ENCODE assay signal across 23 cellular contexts in the genomic region with DNA sequence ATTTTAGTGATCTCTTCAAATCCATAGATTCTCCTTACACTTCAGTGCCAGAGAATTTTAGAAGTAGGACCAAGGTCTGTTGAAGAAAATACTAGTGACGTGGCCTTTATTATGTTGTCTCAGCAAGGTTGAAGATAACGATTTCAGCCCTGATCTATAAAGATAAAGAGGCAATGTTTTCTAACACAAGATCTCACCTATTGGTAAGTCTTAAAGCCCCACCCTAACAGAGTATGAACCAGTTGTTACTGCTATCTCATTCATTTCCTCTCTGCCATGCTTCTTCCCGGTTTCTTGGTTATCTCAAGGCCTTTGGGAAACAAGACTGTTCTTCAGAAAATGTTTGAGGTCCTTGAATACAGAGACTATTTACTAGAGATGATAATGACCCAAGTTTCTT. TPM values are rescaled to one million over a fixed set of nuclear protein-coding genes. Genes with fewer than 3 reads are reported as not detected.
DNase-seq lines count a peak whose midpoint lies in the region; ATAC-seq, FAIRE-seq and TF ChIP-seq lines count a peak whose summit lies in the region.
"Had no signal": no experiment of that assay in that cellular context is flagged by ENCODE, and none has a peak within 500 bp of the region (broad histone marks: within the 10 kb centered on the region; RNA-seq: fewer than 3 reads in every experiment).

No MANE protein-coding gene starts in this region.

- H3K79me2 ChIP-seq in MM.1S (ENCODE audit: low read length), result no peaks in the 10 kb centered on the region

- peaks cover 0 to 2% of the 10 kb centered on the region in 2 donors for H3K36me3 Mint-ChIP-seq in activated T-cell treated with anti-CD3 and anti-CD28 coated beads, Interleukin-2, amount 50 U/mL, for 72 hours (ENCODE audit: insufficient read depth in 2 of 2)
- no peaks in the 10 kb centered on the region for H3K36me3 Mint-ChIP-seq in CD4-positive, alpha-beta memory T cell
- H3K36me3 Mint-ChIP-seq: CD14-positive monocyte; CD4-positive, CD25-positive, alpha-beta regulatory T cell; CD8-positive, alpha-beta T cell had no signal

- intact Hi-C loops in left colon (cut with DNase I, micrococcal nuclease) (no loop called here), mucosa of descending colon (cut with DNase I, micrococcal nuclease) (no loop called here)
- intact Hi-C loops in CD4-positive, alpha-beta memory T cell (cut with micrococcal nuclease), result no loop called here

- peaks cover 23% of the 10 kb centered on the region for H3F3A ChIP-seq in MM.1S (ENCODE audit: insufficient read depth, low read length)

- H3K36me3 ChIP-seq in mucosa of descending colon (ENCODE audit: low read depth), result no peaks in the 10 kb centered on the region
- H3K36me3 ChIP-seq in small intestine (ENCODE audit: control insufficient read depth in 2 of 2, insufficient read depth in 2 of 2, low read length in 2 of 2), result no peaks in the 10 kb centered on the region
- no peaks in the 10 kb centered on the region for H3K36me3 ChIP-seq in MM.1S (replicated peaks; ENCODE audit: insufficient read depth, low read length)
- no peaks in the 10 kb centered on the region for H3K36me3 ChIP-seq in CD4-positive, alpha-beta memory T cell (ENCODE audit: insufficient read depth, low read length)
- H3K36me3 ChIP-seq: BE2C, BLaER1 had no signal

- DNase-seq in LoVo (ENCODE audit: low spot score) (peak; percentile 4), left colon (no peak), mucosa of descending colon (no peak), small intestine (peak; percentile 12), MM.1S (no peak)
- no peak for DNase-seq in activated T-cell treated with anti-CD3 and anti-CD28 coated beads, Interleukin-2, amount 50 U/mL, for 72 hours
- no peak for DNase-seq in CD4-positive, alpha-beta memory T cell
- DNase-seq: 8988T; ACHN; BE2C; C1 segment of cervical spinal cord; Caco-2; Calu3; CD4-positive, CD25-positive, alpha-beta regulatory T cell; CD8-positive, alpha-beta T cell; DMS79 treated with DMSO at 0.1 percent for 48 hours; GF-D8 had no signal

- H3K9me3 ChIP-seq in mucosa of descending colon, result no peaks in the 10 kb centered on the region
- H3K9me3 ChIP-seq in small intestine (ENCODE audit: control insufficient read depth, low read depth), result no peaks in the 10 kb centered on the region
- no peaks in the 10 kb centered on the region for H3K9me3 ChIP-seq in MM.1S (replicated peaks; ENCODE audit: insufficient read depth, low read length)
- H3K9me3 ChIP-seq in CD4-positive, alpha-beta memory T cell (ENCODE audit: control insufficient read depth in 1 of 2, low read length in 2 of 2), result no peaks in the 10 kb centered on the region
- H3K9me3 ChIP-seq: BE2C, BLaER1, Caco-2 had no signal

- CTCF ChIA-PET in CD4-positive, alpha-beta memory T cell (lab: Charles Lee; ENCODE audit: partially characterized antibody), result no interaction called here

- H3K9ac ChIP-seq in MM.1S (ENCODE audit: low read length), result no peak overlapping the region
- H3K9ac ChIP-seq: BLaER1 had no signal

- H3K27ac Mint-ChIP-seq in activated T-cell treated with anti-CD3 and anti-CD28 coated beads, Interleukin-2, amount 50 U/mL, for 72 hours, result no peak overlapping the region
- H3K27ac Mint-ChIP-seq in CD4-positive, alpha-beta memory T cell, result no peak overlapping the region
- H3K27ac Mint-ChIP-seq: CD14-positive monocyte; CD4-positive, CD25-positive, alpha-beta regulatory T cell; CD8-positive, alpha-beta T cell had no signal

- POLR2A ChIA-PET in CD4-positive, alpha-beta memory T cell (lab: Charles Lee; ENCODE audit: partially characterized antibody), result no interaction called here

- no peaks in the 10 kb centered on the region for H3K27me3 Mint-ChIP-seq in activated T-cell treated with anti-CD3 and anti-CD28 coated beads, Interleukin-2, amount 50 U/mL, for 72 hours (ENCODE audit: low read depth)
- peaks cover 2 to 5% of the 10 kb centered on the region in 2 donors for H3K27me3 Mint-ChIP-seq in CD4-positive, alpha-beta memory T cell
- H3K27me3 Mint-ChIP-seq: CD4-positive, CD25-positive, alpha-beta regulatory T cell had no signal

- H3K4me3 ChIP-seq in mucosa of descending colon (no peak overlapping the region), small intestine (ENCODE audit: low read depth in 1 of 2, low read length in 2 of 2) (no peak overlapping the region), MM.1S (ENCODE audit: low read length) (no peak overlapping the region)
- H3K4me3 ChIP-seq in CD4-positive, alpha-beta memory T cell (ENCODE audit: low read length in 2 of 2), result no peak overlapping the region
- H3K4me3 ChIP-seq: BLaER1 had no signal

- no peak overlapping the region for H2AFZ ChIP-seq in MM.1S (ENCODE audit: low read length)

- no peak for FAIRE-seq in small intestine (lab: Jason Lieb, UNC)
- FAIRE-seq: D721Med, G401.6, GM12891 had no signal

- 25 to 69% (median 46%) methylated on average over 3 of the region's 3 CpGs for WGBS in small intestine, 3 donors

- no peak for TF ChIP-seq CTCF in mucosa of descending colon (IDR thresholded peaks at IDR 0.05)
- no peak for TF ChIP-seq CTCF in MM.1S (IDR thresholded peaks at IDR 0.05; ENCODE audit: low read length)

- H3K27me3 ChIP-seq in small intestine (ENCODE audit: control insufficient read depth in 2 of 2, insufficient read depth in 2 of 2, low read length in 2 of 2), result no peaks in the 10 kb centered on the region
- H3K27me3 ChIP-seq in MM.1S (replicated peaks; ENCODE audit: insufficient read depth, low read length), result no peaks in the 10 kb centered on the region
- H3K27me3 ChIP-seq in CD4-positive, alpha-beta memory T cell (ENCODE audit: insufficient read depth, low read length), result no peaks in the 10 kb centered on the region
- H3K27me3 ChIP-seq: BE2C, BLaER1 had no signal

- no peaks in the 10 kb centered on the region for H3K4me1 ChIP-seq in mucosa of descending colon (ENCODE audit: low read depth)
- no peaks in the 10 kb centered on the region for H3K4me1 ChIP-seq in small intestine (ENCODE audit: control insufficient read depth in 2 of 2, insufficient read depth in 1 of 2, low read depth in 1 of 2, low read length in 1 of 2)
- H3K4me1 ChIP-seq in MM.1S (ENCODE audit: low read length), result peaks cover 18% of the 10 kb centered on the region
- no peaks in the 10 kb centered on the region for H3K4me1 ChIP-seq in CD4-positive, alpha-beta memory T cell (ENCODE audit: insufficient read depth, low read length)
- H3K4me1 ChIP-seq: BE2C, Caco-2 had no signal

- H3K4me2 ChIP-seq in MM.1S (ENCODE audit: low read depth, low read length), result no peak overlapping the region
- H3K4me2 ChIP-seq: BLaER1 had no signal

- ATAC-seq in left colon (peak; percentile 66), mucosa of descending colon (peak; percentile 96), GM19035 (IDR thresholded peaks at IDR 0.05; ENCODE audit: unreplicated experiment) (no peak)
- ATAC-seq in activated T-cell treated with anti-CD3 and anti-CD28 coated beads, Interleukin-2, amount 50 U/mL, for 72 hours (replicated peaks in 1 of 2), result no peak
- ATAC-seq: CD8-positive, alpha-beta T cell had no signal

- H3K4me3 Mint-ChIP-seq in activated T-cell treated with anti-CD3 and anti-CD28 coated beads, Interleukin-2, amount 50 U/mL, for 72 hours, result no peak overlapping the region
- H3K4me3 Mint-ChIP-seq in CD4-positive, alpha-beta memory T cell, result no peak overlapping the region
- H3K4me3 Mint-ChIP-seq: CD14-positive monocyte; CD4-positive, CD25-positive, alpha-beta regulatory T cell; CD8-positive, alpha-beta T cell had no signal

- no peaks in the 10 kb centered on the region for H3K9me3 Mint-ChIP-seq in activated T-cell treated with anti-CD3 and anti-CD28 coated beads, Interleukin-2, amount 50 U/mL, for 72 hours
- H3K9me3 Mint-ChIP-seq in CD4-positive, alpha-beta memory T cell, result peaks cover 0 to 3% (median 0%) of the 10 kb centered on the region in 8 donors

- H3K9me2 ChIP-seq in MM.1S (replicated peaks; ENCODE audit: insufficient read depth, low read length), result no peaks in the 10 kb centered on the region

- H3K4me1 Mint-ChIP-seq in activated T-cell treated with anti-CD3 and anti-CD28 coated beads, Interleukin-2, amount 50 U/mL, for 72 hours (ENCODE audit: low read depth), result peaks cover 16% of the 10 kb centered on the region
- H3K4me1 Mint-ChIP-seq in CD4-positive, alpha-beta memory T cell, result peaks cover 0 to 8% (median 2%) of the 10 kb centered on the region in 4 donors
- H3K4me1 Mint-ChIP-seq: CD4-positive, CD25-positive, alpha-beta regulatory T cell had no signal

- H3K27ac ChIP-seq in small intestine (ENCODE audit: low read depth in 1 of 2, low read length in 1 of 2) (no peak overlapping the region), MM.1S (ENCODE audit: low read length) (no peak overlapping the region)
- H3K27ac ChIP-seq in CD4-positive, alpha-beta memory T cell (ENCODE audit: low read depth, low read length), result no peak overlapping the region
- H3K27ac ChIP-seq: BLaER1 had no signal

- H4K20me1 ChIP-seq in MM.1S (ENCODE audit: insufficient read depth, low read length), result no peaks in the 10 kb centered on the region
- H4K20me1 ChIP-seq: BLaER1 had no signal

RNA-seq across cellular contexts. Expression of a gene that starts 53.1 kb away (rescaled TPM):
- 1 to 10 TPM; 1.5 to 6.5 TPM for total RNA-seq in left colon
- 10 to 100 TPM in 1 of 3 donors, 1 to 10 TPM in 2; 1.1 to 25.0 (median 2.4) TPM for total RNA-seq in mucosa of descending colon
- 1 to 10 TPM in 2 of 3 donors, not detected in 1; 1.1 to 2.0 TPM for polyA plus RNA-seq in small intestine
- total RNA-seq in activated T-cell treated with anti-CD3 and anti-CD28 coated beads, Interleukin-2, amount 50 U/mL, for 72 hours, result 1 to 10 TPM; 6.6 TPM
- total RNA-seq in CD4-positive, alpha-beta memory T cell, result 1 to 10 TPM; 6.8 to 6.9 TPM
- 1 to 10 TPM in 1 of 2 donors, not detected in 1; 1.8 TPM for polyA plus RNA-seq in CD4-positive, alpha-beta memory T cell
- total RNA-seq: Caco-2 had no signal
- polyA plus RNA-seq: CD14-positive monocyte had no signal

Comparison
In these comparisons a context has a peak if more than half of its experiments do, and no peak if none do; other contexts are left out.
1. DNase-seq: peak in LoVo (single experiment) and small intestine (single experiment); none in left colon (0 of 2), mucosa of descending colon (0 of 3), MM.1S (single experiment), activated T-cell treated with anti-CD3 and anti-CD28 coated beads, Interleukin-2, amount 50 U/mL, for 72 hours (0 of 2) and CD4-positive, alpha-beta memory T cell (0 of 5).
2. ATAC-seq: peak in left colon (single experiment) and mucosa of descending colon (single experiment); none in GM19035 (single experiment) and activated T-cell treated with anti-CD3 and anti-CD28 coated beads, Interleukin-2, amount 50 U/mL, for 72 hours (0 of 2).